ENCODE assay signal across 10 cellular contexts in the genomic region with DNA sequence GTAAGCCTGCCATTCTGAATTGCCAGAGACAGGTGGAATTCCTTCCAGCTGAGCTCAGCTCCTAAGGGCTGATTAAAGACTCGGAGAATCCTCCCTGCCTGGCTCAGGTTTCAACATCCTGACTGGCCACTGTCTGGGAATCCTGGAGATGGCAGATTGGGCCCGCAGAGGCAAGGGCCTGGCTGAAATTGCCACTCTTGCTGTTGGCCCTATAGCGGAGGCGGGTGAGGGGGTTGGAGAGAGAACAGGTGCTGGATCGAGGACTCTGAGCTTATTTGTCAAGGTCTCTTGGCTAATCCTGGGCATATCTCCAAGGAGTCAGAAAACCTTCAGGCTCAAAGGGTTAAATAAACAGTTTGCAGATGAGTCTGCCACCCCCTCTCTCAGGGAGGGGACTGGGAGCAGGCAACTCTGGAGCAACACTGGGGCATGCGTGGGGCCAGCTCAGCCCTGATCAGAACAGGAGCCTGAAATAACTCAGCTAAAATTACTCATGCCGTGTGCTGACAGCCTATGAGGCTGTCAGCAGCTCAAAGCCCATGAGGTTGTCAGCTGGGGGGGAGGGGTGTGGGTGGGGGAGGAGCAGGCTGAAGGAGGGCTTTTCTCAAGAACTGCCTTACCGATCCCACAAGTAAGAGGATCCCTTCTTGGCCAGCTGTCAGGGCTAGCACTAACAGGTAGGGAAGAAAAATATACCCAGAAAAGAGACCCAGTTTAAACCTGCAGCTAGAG. TPM values are rescaled to one million over a fixed set of nuclear protein-coding genes. Genes with fewer than 3 reads are reported as not detected.
A peak's percentile ranks its signal among the peaks of the same experiment; 100 is the strongest.
DNase-seq lines count a peak whose midpoint lies in the region; ATAC-seq and TF ChIP-seq lines count a peak whose summit lies in the region.
"Had no signal": no experiment of that assay in that cellular context is flagged by ENCODE, and none has a peak within 500 bp of the region (broad histone marks: within the 10 kb centered on the region; RNA-seq: fewer than 3 reads in every experiment).

No MANE protein-coding gene starts in this region.

- H3K27me3 ChIP-seq in Karpas-422 (ENCODE audit: low read length) (no peaks in the 10 kb centered on the region), prostate gland (replicated peaks; ENCODE audit: insufficient read depth) (no peaks in the 10 kb centered on the region)

- H3K27ac ChIP-seq in Karpas-422 (ENCODE audit: low read length) (peak overlapping the region; percentile 98), prostate gland (peak overlapping the region; percentile 53 to 59)
- H3K27ac ChIP-seq: KMS-11 had no signal

- DNase-seq in DMS79 treated with DMSO at 0.1 percent for 48 hours (lab: John Stamatoyannopoulos, UW) (peak; percentile 98), Karpas-422 (peak; percentile 83), foreskin fibroblast (peak; percentile 90 to 96), prostate gland (ENCODE audit: low spot score) (no peak), epidermal melanocyte (ENCODE audit: insufficient read length, low spot score) (no peak)
- DNase-seq: naive B cell had no signal

- H3K9me3 ChIP-seq in Karpas-422 (ENCODE audit: low read length) (no peaks in the 10 kb centered on the region), prostate gland (no peaks in the 10 kb centered on the region)

- H3K4me1 ChIP-seq in Karpas-422 (ENCODE audit: low read length) (peaks cover 87% of the 10 kb centered on the region), prostate gland (replicated peaks) (no peaks in the 10 kb centered on the region)

- H4K20me1 ChIP-seq in Karpas-422 (ENCODE audit: insufficient read depth, low read depth, low read length), result no peaks in the 10 kb centered on the region

- H3K9ac ChIP-seq in Karpas-422 (ENCODE audit: low read length), result peak overlapping the region; percentile 86
- H3K9ac ChIP-seq: KMS-11 had no signal

- TF ChIP-seq CTCF in foreskin fibroblast (IDR thresholded peaks at IDR 0.05; ENCODE audit: low read depth, low read length) (no peak), prostate gland (IDR thresholded peaks at IDR 0.05) (no peak)

- TF ChIP-seq POLR2A in prostate gland (IDR thresholded peaks at IDR 0.05), result no peak

- WGBS in prostate gland, result 23% methylated on average over 8 of the region's 8 CpGs

- ATAC-seq in SK-N-SH treated with all-trans-retinoic acid at 6 μM for 48 hours (peak; percentile 85), GM21825 (IDR thresholded peaks at IDR 0.05; ENCODE audit: unreplicated experiment) (no peak), HG03039 (IDR thresholded peaks at IDR 0.05; ENCODE audit: unreplicated experiment) (no peak)

- peak overlapping the region; percentile 85 for H3K4me3 ChIP-seq in Karpas-422 (ENCODE audit: low read length)
- no peak overlapping the region for H3K4me3 ChIP-seq in foreskin fibroblast (ENCODE audit: low read depth in 1 of 2, low read length in 2 of 2)
- H3K4me3 ChIP-seq in prostate gland, result no peak overlapping the region

- H3K79me2 ChIP-seq in Karpas-422 (ENCODE audit: low read length), result peaks cover 20% of the 10 kb centered on the region

- H3K9me2 ChIP-seq in Karpas-422 (replicated peaks; ENCODE audit: insufficient read depth, low read length), result no peaks in the 10 kb centered on the region

- intact Hi-C loops in prostate gland (cut with DNase I), result no loop called here

- no peak overlapping the region for H2AFZ ChIP-seq in Karpas-422 (ENCODE audit: low read length)

- H3K4me2 ChIP-seq in Karpas-422 (ENCODE audit: low read depth, low read length, poor library complexity, severe bottlenecking), result peak overlapping the region; percentile 91
- H3K4me2 ChIP-seq: KMS-11 had no signal

- H3K36me3 ChIP-seq in Karpas-422 (ENCODE audit: insufficient read depth, low read length), result peaks cover 8% of the 10 kb centered on the region
- H3K36me3 ChIP-seq in prostate gland, result no peaks in the 10 kb centered on the region

TF ChIP-seq in SK-N-SH treated with all-trans-retinoic acid at 6 μM for 48 hours, 23 proteins besides CTCF, POLR2A, EP300 and RAD21:
- TF ChIP-seq ISL1 (CRISPR knock-in tag; IDR thresholded peaks at IDR 0.05), result no peak
- TF ChIP-seq, protein P1, sequence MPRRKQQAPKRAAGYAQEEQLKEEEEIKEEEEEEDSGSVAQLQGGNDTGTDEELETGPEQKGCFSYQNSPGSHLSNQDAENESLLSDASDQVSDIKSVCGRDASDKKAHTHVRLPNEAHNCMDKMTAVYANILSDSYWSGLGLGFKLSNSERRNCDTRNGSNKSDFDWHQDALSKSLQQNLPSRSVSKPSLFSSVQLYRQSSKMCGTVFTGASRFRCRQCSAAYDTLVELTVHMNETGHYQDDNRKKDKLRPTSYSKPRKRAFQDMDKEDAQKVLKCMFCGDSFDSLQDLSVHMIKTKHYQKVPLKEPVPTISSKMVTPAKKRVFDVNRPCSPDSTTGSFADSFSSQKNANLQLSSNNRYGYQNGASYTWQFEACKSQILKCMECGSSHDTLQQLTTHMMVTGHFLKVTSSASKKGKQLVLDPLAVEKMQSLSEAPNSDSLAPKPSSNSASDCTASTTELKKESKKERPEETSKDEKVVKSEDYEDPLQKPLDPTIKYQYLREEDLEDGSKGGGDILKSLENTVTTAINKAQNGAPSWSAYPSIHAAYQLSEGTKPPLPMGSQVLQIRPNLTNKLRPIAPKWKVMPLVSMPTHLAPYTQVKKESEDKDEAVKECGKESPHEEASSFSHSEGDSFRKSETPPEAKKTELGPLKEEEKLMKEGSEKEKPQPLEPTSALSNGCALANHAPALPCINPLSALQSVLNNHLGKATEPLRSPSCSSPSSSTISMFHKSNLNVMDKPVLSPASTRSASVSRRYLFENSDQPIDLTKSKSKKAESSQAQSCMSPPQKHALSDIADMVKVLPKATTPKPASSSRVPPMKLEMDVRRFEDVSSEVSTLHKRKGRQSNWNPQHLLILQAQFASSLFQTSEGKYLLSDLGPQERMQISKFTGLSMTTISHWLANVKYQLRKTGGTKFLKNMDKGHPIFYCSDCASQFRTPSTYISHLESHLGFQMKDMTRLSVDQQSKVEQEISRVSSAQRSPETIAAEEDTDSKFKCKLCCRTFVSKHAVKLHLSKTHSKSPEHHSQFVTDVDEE (CRISPR knock-in tag; IDR thresholded peaks at IDR 0.05), result no peak
- no peak for TF ChIP-seq ZC3H10 (CRISPR knock-in tag; IDR thresholded peaks at IDR 0.05)
- TF ChIP-seq, protein P2, sequence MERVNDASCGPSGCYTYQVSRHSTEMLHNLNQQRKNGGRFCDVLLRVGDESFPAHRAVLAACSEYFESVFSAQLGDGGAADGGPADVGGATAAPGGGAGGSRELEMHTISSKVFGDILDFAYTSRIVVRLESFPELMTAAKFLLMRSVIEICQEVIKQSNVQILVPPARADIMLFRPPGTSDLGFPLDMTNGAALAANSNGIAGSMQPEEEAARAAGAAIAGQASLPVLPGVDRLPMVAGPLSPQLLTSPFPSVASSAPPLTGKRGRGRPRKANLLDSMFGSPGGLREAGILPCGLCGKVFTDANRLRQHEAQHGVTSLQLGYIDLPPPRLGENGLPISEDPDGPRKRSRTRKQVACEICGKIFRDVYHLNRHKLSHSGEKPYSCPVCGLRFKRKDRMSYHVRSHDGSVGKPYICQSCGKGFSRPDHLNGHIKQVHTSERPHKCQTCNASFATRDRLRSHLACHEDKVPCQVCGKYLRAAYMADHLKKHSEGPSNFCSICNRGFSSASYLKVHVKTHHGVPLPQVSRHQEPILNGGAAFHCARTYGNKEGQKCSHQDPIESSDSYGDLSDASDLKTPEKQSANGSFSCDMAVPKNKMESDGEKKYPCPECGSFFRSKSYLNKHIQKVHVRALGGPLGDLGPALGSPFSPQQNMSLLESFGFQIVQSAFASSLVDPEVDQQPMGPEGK (CRISPR knock-in tag; IDR thresholded peaks at IDR 0.05; ENCODE audit: borderline replicate concordance), result no peak
TF ChIP-seq in SK-N-SH treated with all-trans-retinoic acid at 6 μM for 48 hours: peak in this region for 0.

RNA-seq across cellular contexts. Expression of a gene that starts 14.7 kb away (rescaled TPM):
- not detected in 2 replicates for total RNA-seq in Karpas-422 (2014; rRNA removed; shearing (Covaris generic); ENCODE audit: low replicate concordance)
- not detected for total RNA-seq in prostate gland

RNA-seq across cellular contexts. Expression of a gene that starts 20.3 kb away (rescaled TPM):
- 15.4 and 16.9 TPM in 2 replicates for total RNA-seq in Karpas-422 (2014; rRNA removed; shearing (Covaris generic); ENCODE audit: low replicate concordance)
- 10 to 100 TPM in 1 of 2 donors, 1 to 10 TPM in 1; 2.3 to 10.8 TPM for total RNA-seq in prostate gland

RNA-seq across cellular contexts. Expression of a gene that starts 20.5 kb away (rescaled TPM):
- total RNA-seq in Karpas-422 (2014; rRNA removed; shearing (Covaris generic); ENCODE audit: low replicate concordance), result not detected in 2 replicates
- total RNA-seq in prostate gland, result 10 to 100 TPM; 15.3 to 20.2 TPM

RNA-seq across cellular contexts. Expression of a gene that starts 26.9 kb away (rescaled TPM):
- total RNA-seq in Karpas-422 (2014; rRNA removed; shearing (Covaris generic); ENCODE audit: low replicate concordance), result 3.9 and 8.8 TPM in 2 replicates
- total RNA-seq in prostate gland, result 10 to 100 TPM; 17.6 to 34.2 TPM

RNA-seq across cellular contexts. Expression of a gene that starts 44.3 kb away (rescaled TPM):
- 2.0 and 2.1 TPM in 2 replicates for total RNA-seq in Karpas-422 (2014; rRNA removed; shearing (Covaris generic); ENCODE audit: low replicate concordance)
- 100 to 1,000 TPM; 156 to 292 TPM for total RNA-seq in prostate gland

Comparison
In these comparisons a context has a peak if more than half of its experiments do, and no peak if none do; other contexts are left out.
1. DNase-seq: peak in DMS79 treated with DMSO at 0.1 percent for 48 hours (single experiment), Karpas-422 (single experiment) and foreskin fibroblast (2 of 2); none in prostate gland (single experiment) and epidermal melanocyte (single experiment).
2. RNA of a gene that starts 20.5 kb away (total RNA-seq): 15.3 to 20.2 TPM in prostate gland; not detected in Karpas-422; every median in the first group is over 10 times any median in the second.